Comparison of ENCODE assay signal across 20 cellular contexts in the genomic region with DNA sequence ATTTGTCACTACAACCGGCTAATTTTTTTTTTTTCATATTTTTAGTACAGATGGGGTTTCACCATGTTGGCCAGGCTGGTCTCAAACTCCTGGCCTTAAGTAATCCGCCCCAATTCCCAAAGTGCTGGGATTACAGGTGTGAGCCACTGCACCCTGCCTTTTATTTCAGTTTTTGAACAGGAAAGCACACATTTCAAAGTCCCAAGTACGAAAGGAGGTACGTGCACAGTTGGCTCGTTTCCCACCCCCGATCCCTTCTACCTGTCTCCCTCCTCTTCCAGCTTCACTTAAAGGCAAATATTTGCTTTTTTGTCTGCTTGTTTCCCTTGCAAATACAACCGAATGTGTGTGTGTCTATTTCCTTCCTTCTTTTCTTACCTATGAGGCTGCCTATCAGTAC. TPM values are rescaled to one million over a fixed set of nuclear protein-coding genes. Genes with fewer than 3 reads are reported as not detected.
DNase-seq lines count a peak whose midpoint lies in the region; ATAC-seq, FAIRE-seq and TF ChIP-seq lines count a peak whose summit lies in the region.
"Had no signal": no experiment of that assay in that cellular context is flagged by ENCODE, and none has a peak within 500 bp of the region (broad histone marks: within the 10 kb centered on the region; RNA-seq: fewer than 3 reads in every experiment).

No MANE protein-coding gene starts in this region.

- TF ChIP-seq RAD21 in H1 (IDR thresholded peaks at IDR 0.05 in 1 of 2, conservative IDR thresholded peaks at IDR 0.05 in 1 of 2; ENCODE audit: low read depth in 2 of 2, low read length in 2 of 2) = no peak

- no peaks in the 10 kb centered on the region for H4K20me1 ChIP-seq in H1 (replicated peaks in 1 of 2; ENCODE audit: control insufficient read depth in 1 of 2, insufficient read depth in 2 of 2, low read length in 2 of 2)

- no peaks in the 10 kb centered on the region for H3K9me3 Mint-ChIP-seq in progenitor cell of endocrine pancreas (ENCODE audit: low read depth)
- H3K9me3 Mint-ChIP-seq: CD8-positive, alpha-beta T cell had no signal

- H3K79me1 ChIP-seq in H1 (ENCODE audit: low read depth, low read length) = no peaks in the 10 kb centered on the region

- TF ChIP-seq CTCF in H1 (IDR thresholded peaks at IDR 0.05; ENCODE audit: control extremely low read depth in 1 of 3, insufficient read depth in 1 of 3, low read depth in 1 of 3, low read length in 3 of 3) (no peak), progenitor cell of endocrine pancreas (IDR thresholded peaks at IDR 0.05; ENCODE audit: unreplicated experiment) (no peak), gastroesophageal sphincter (IDR thresholded peaks at IDR 0.05) (no peak)

- no peak overlapping the region for H2BK15ac ChIP-seq in H1 (ENCODE audit: low read length)

- no peak overlapping the region for H3K4me2 ChIP-seq in H1 (ENCODE audit: insufficient read depth in 1 of 2, low read depth in 2 of 2, low read length in 2 of 2)

- no peak overlapping the region for H2AFZ ChIP-seq in H1 (ENCODE audit: low read length)

- no peak for ATAC-seq in gastroesophageal sphincter
- ATAC-seq: CD8-positive, alpha-beta T cell had no signal

- no peak overlapping the region for H2AK5ac ChIP-seq in H1 (ENCODE audit: low read depth, low read length)

- no peak overlapping the region for H3K23ac ChIP-seq in H1 (ENCODE audit: insufficient read length)

- peak; percentile 54 for DNase-seq in DMS53 (lab: John Stamatoyannopoulos, UW)
- peak; percentile 27 for DNase-seq in NCI-H2029 (lab: John Stamatoyannopoulos, UW)
- DNase-seq in H1 (ENCODE audit: low read depth in 1 of 2, low spot score in 2 of 2) = no peak
- DNase-seq in progenitor cell of endocrine pancreas (ENCODE audit: low spot score, unreplicated experiment) = no peak
- DNase-seq in GM12892 (ENCODE audit: insufficient read length) = no peak
- no peak for DNase-seq in activated CD4-positive, alpha-beta T cell treated with anti-CD3 and anti-CD28 coated beads, Interleukin-2, amount 50 U/mL, for 4 hours
- DNase-seq: BE2C; CD8-positive, alpha-beta T cell; NCI-H1092 treated with DMSO at 0.1 percent for 48 hours; NCI-H187; NCI-H524 treated with DMSO at 0.1 percent for 48 hours; SIG-M5; T-helper 2 cell had no signal

- H3K9me3 ChIP-seq in H1 (ENCODE audit: insufficient read depth in 2 of 2, low read depth in 1 of 2, low read length in 1 of 2) (no peaks in the 10 kb centered on the region), gastroesophageal sphincter (no peaks in the 10 kb centered on the region)
- H3K9me3 ChIP-seq: BE2C, HAP-1 had no signal

- no peak overlapping the region for H3K9ac ChIP-seq in H1 (replicated peaks in 1 of 4; ENCODE audit: extremely low read depth in 1 of 4, low read depth in 3 of 4, low read length in 3 of 4)

- H3K4me3 Mint-ChIP-seq in progenitor cell of endocrine pancreas (ENCODE audit: low read depth) = no peak overlapping the region
- H3K4me3 Mint-ChIP-seq: CD8-positive, alpha-beta T cell had no signal

- H3K4me3 ChIP-seq in H1 (ENCODE audit: extremely low read depth in 1 of 4, insufficient read depth in 2 of 4, low read depth in 3 of 4, low read length in 4 of 4) (no peak overlapping the region), gastroesophageal sphincter (no peak overlapping the region)
- H3K4me3 ChIP-seq: HAP-1, K562 had no signal

- H3K79me2 ChIP-seq in H1 (ENCODE audit: control insufficient read depth in 1 of 2, insufficient read depth in 2 of 2, low read length in 2 of 2) = no peaks in the 10 kb centered on the region

- H3K23me2 ChIP-seq in H1 (ENCODE audit: low read depth, low read length) = no peaks in the 10 kb centered on the region

- no peak overlapping the region for H2BK120ac ChIP-seq in H1 (replicated peaks; ENCODE audit: low read depth, low read length)

- no peak overlapping the region for H4K91ac ChIP-seq in H1 (replicated peaks; ENCODE audit: insufficient read length, low read length)

- 98% methylated on average over 7 of the region's 7 CpGs; no CpG with 5 or more reads in 1 of the 2 experiments for WGBS in H1 (ENCODE audit: extremely low coverage in 1 of 2, insufficient coverage in 1 of 2, insufficient read length in 1 of 2, insufficient replicate concordance in 2 of 2, low coverage in 1 of 2, low lambda C conversion rate in 2 of 2, missing lambda C conversion rate in 1 of 2), 2 experiments
- WGBS in gastroesophageal sphincter (ENCODE audit: low coverage in 1 of 2), 2 donors = 63 to 77% methylated on average over 5 to 7 of the region's 7 CpGs

- H3K18ac ChIP-seq in H1 (ENCODE audit: extremely low read depth, low read length) = no peak overlapping the region

- 0 out of 2 replicates have a peak overlapping the region, but pooled peaks have one; percentile 39 for H2BK12ac ChIP-seq in H1 (ENCODE audit: low read depth, low read length)

- POLR2A ChIA-PET in H1 (lab: Charles Lee; ENCODE audit: partially characterized antibody) = interaction anchor here (1.2 to 1.9 kb wide), 3 partner anchors 10 to 29 kb away, joined by 3 to 4 read pairs (median 3); no protein-coding TSS in a partner anchor

- H4K5ac ChIP-seq in H1 (ENCODE audit: insufficient read length, low read depth, low read length) = no peak overlapping the region

- H3K27ac ChIP-seq in H1 (ENCODE audit: low read depth, low read length) (no peak overlapping the region), gastroesophageal sphincter (no peak overlapping the region)

- H3K36me3 Mint-ChIP-seq in progenitor cell of endocrine pancreas (ENCODE audit: insufficient read depth) = no peaks in the 10 kb centered on the region
- H3K36me3 Mint-ChIP-seq: CD8-positive, alpha-beta T cell had no signal

- TF ChIP-seq EP300 in H1 (IDR thresholded peaks at IDR 0.05; ENCODE audit: borderline replicate concordance in 1 of 2, low read depth in 2 of 2, low read length in 2 of 2) (no peak), gastroesophageal sphincter (IDR thresholded peaks at IDR 0.05) (no peak)

- H3K56ac ChIP-seq in H1 (replicated peaks; ENCODE audit: insufficient read length, low read depth, low read length) = no peak overlapping the region

- peaks cover 4% of the 10 kb centered on the region for H3K4me1 Mint-ChIP-seq in progenitor cell of endocrine pancreas (ENCODE audit: low read depth)

- H4K8ac ChIP-seq in H1 (ENCODE audit: extremely low read depth, insufficient read depth, low read length) = no peak overlapping the region

- peaks cover 39% of the 10 kb centered on the region for H3K27me3 Mint-ChIP-seq in progenitor cell of endocrine pancreas

- FAIRE-seq in H1 (lab: Jason Lieb, UNC) (no peak), GM12892 (lab: Jason Lieb, UNC) (no peak)
- FAIRE-seq: GM18507, HTR-8/SVneo, K562, RCC 7860 had no signal

- no peaks in the 10 kb centered on the region for H3K36me3 ChIP-seq in H1 (ENCODE audit: control insufficient read depth in 2 of 4, insufficient read depth in 4 of 4, low read length in 3 of 4)
- H3K36me3 ChIP-seq in gastroesophageal sphincter = no peaks in the 10 kb centered on the region
- H3K36me3 ChIP-seq: BE2C, HAP-1 had no signal

- H3K27ac Mint-ChIP-seq in progenitor cell of endocrine pancreas = peak overlapping the region; percentile 2
- H3K27ac Mint-ChIP-seq: CD8-positive, alpha-beta T cell had no signal

- TF ChIP-seq POLR2A in H1 (IDR thresholded peaks at IDR 0.05; ENCODE audit: control extremely low read depth in 1 of 2, low read depth in 2 of 2, low read length in 2 of 2) (no peak), GM12892 (IDR thresholded peaks at IDR 0.05; ENCODE audit: low read depth, low read length) (no peak), gastroesophageal sphincter (IDR thresholded peaks at IDR 0.05) (no peak)

- no peak overlapping the region for H2BK5ac ChIP-seq in H1 (ENCODE audit: low read depth, low read length)

- CTCF ChIA-PET in H1 (lab: Charles Lee; ENCODE audit: partially characterized antibody) = interaction anchor here (0.6 to 2.3 kb wide), 5 partner anchors 14 to 557 kb away, joined by 4 to 10 read pairs (median 5); no protein-coding TSS in a partner anchor

- H3K4ac ChIP-seq in H1 (replicated peaks; ENCODE audit: insufficient read length, low read depth, low read length) = no peak overlapping the region

- H2BK20ac ChIP-seq in H1 (ENCODE audit: low read length) = no peak overlapping the region

- H3K4me1 ChIP-seq in H1 (replicated peaks in 1 of 4; ENCODE audit: control insufficient read depth in 3 of 4, insufficient read depth in 4 of 4, low read length in 3 of 4) (peaks cover 0 to 4% (median 0%) of the 10 kb centered on the region in 4 experiments; a peak in 2 of 7 replicates), gastroesophageal sphincter (no peaks in the 10 kb centered on the region)
- H3K4me1 ChIP-seq: BE2C, HAP-1 had no signal

- no peak overlapping the region for H3K14ac ChIP-seq in H1 (ENCODE audit: insufficient read length)

- no peaks in the 10 kb centered on the region for H3K27me3 ChIP-seq in H1 (replicated peaks in 1 of 4; ENCODE audit: control insufficient read depth in 3 of 4, extremely low read depth in 1 of 4, insufficient read depth in 3 of 4, low read length in 3 of 4)
- peaks cover 86% of the 10 kb centered on the region for H3K27me3 ChIP-seq in gastroesophageal sphincter

RNA-seq across cellular contexts. Expression of a gene that starts 30.5 kb away (rescaled TPM):
- 51.0 and 52.7 TPM in 2 replicates for total RNA-seq in H1 (2021; fragmentation: NEBNext Ultra II Directional; extraction: Animal tissue kit (Norgen Biotek cat#: 25700))
- 14.2 and 14.8 TPM in 2 replicates for polyA plus RNA-seq in H1 (2011; rRNA removed)
- polyA plus RNA-seq in H1 (2011; cell fraction: cytosol; rRNA removed) = 13.2 TPM
- polyA plus RNA-seq in H1 (2011; cell fraction: nucleus; rRNA removed) = 22.7 TPM
- polyA plus RNA-seq in H1 (2012, experiment 1 of 2) = 16.2 to 29.3 TPM (median 20.3 TPM) in 4 replicates
- 15.1 TPM for polyA plus RNA-seq in H1 (2012, experiment 2 of 2)
- 31.4 TPM for polyA plus RNA-seq in H1 (2013, experiment 1 of 2)
- polyA plus RNA-seq in H1 (2013, experiment 2 of 2) = 28.2 TPM
- polyA minus RNA-seq in H1 (2011; rRNA and poly(A)+ RNA removed) = 16.6 and 20.0 TPM in 2 replicates
- polyA minus RNA-seq in H1 (2011; cell fraction: cytosol; rRNA and poly(A)+ RNA removed) = 22.3 TPM
- 42.4 TPM for polyA minus RNA-seq in H1 (2011; cell fraction: nucleus; rRNA and poly(A)+ RNA removed)
- total RNA-seq in progenitor cell of endocrine pancreas (not detected in 2 replicates), gastroesophageal sphincter (not detected)
- not detected for polyA plus RNA-seq in GM12892 (2012; ENCODE audit: missing spikeins)
- total RNA-seq: CD8-positive, alpha-beta T cell had no signal
- polyA plus RNA-seq: AG04450 had no signal

RNA-seq across cellular contexts. Expression of a gene that starts 40.5 kb away (rescaled TPM):
- 372 and 429 TPM in 2 replicates for total RNA-seq in H1 (2021; fragmentation: NEBNext Ultra II Directional; extraction: Animal tissue kit (Norgen Biotek cat#: 25700))
- 53.2 and 67.1 TPM in 2 replicates for polyA plus RNA-seq in H1 (2011; rRNA removed)
- 54.3 TPM for polyA plus RNA-seq in H1 (2011; cell fraction: cytosol; rRNA removed)
- polyA plus RNA-seq in H1 (2011; cell fraction: nucleus; rRNA removed) = 212 TPM
- 149 to 263 TPM (median 185 TPM) in 4 replicates for polyA plus RNA-seq in H1 (2012, experiment 1 of 2)
- polyA plus RNA-seq in H1 (2012, experiment 2 of 2) = 87.1 TPM
- 140 TPM for polyA plus RNA-seq in H1 (2013, experiment 1 of 2)
- polyA plus RNA-seq in H1 (2013, experiment 2 of 2) = 134 TPM
- 32.3 and 40.3 TPM in 2 replicates for polyA minus RNA-seq in H1 (2011; rRNA and poly(A)+ RNA removed)
- 164 TPM for polyA minus RNA-seq in H1 (2011; cell fraction: cytosol; rRNA and poly(A)+ RNA removed)
- polyA minus RNA-seq in H1 (2011; cell fraction: nucleus; rRNA and poly(A)+ RNA removed) = 103 TPM
- 0.13 TPM in 1 of 2 replicates, not detected in the other for total RNA-seq in progenitor cell of endocrine pancreas
- polyA plus RNA-seq in GM12892 (2012; ENCODE audit: missing spikeins) = not detected
- not detected for total RNA-seq in gastroesophageal sphincter
- total RNA-seq: CD8-positive, alpha-beta T cell had no signal
- polyA plus RNA-seq: AG04450 had no signal

Comparison
In these comparisons a context has a peak if more than half of its experiments do, and no peak if none do; other contexts are left out.
1. DNase-seq: peak in DMS53 (single experiment) and NCI-H2029 (single experiment); none in H1 (0 of 2), progenitor cell of endocrine pancreas (single experiment), GM12892 (single experiment) and activated CD4-positive, alpha-beta T cell treated with anti-CD3 and anti-CD28 coated beads, Interleukin-2, amount 50 U/mL, for 4 hours (0 of 2).
2. RNA of a gene that starts 30.5 kb away (total RNA-seq): 51.0 to 52.7 TPM in H1; not detected in progenitor cell of endocrine pancreas and not detected in gastroesophageal sphincter; every median in the first group is over 10 times any median in the second.
3. RNA of a gene that starts 40.5 kb away (total RNA-seq): 372 to 429 TPM in H1; 0.13 TPM in progenitor cell of endocrine pancreas and not detected in gastroesophageal sphincter; every median in the first group is over 100 times any median in the second.